ENCODE assay signal across 1 cellular context in the genomic region with DNA sequence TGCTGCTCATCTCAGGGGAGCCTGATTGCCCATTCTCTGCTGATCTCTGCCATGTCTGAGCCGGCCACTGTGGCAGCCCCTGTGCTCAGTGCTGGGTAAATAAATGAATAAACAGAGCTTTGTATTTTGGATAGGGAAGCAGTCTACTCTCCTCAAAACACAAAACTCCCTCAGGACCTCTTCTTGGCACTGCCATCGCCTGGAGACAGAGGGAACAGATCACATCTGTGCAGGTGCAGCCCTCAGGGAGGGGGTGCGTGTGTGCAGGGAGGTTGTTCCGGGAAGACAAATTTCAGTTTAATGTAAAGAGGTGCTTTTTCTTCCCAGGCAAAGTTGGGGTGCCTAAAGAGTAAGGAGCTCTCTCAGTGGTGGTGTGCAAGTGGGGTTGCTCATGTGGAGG.
TF ChIP-seq lines count a peak whose summit lies in the region.

No MANE protein-coding gene starts in this region.

TF ChIP-seq in WTC11, 78 proteins besides CTCF, POLR2A, EP300 and RAD21 (continued from another document):
- TF ChIP-seq, protein P1, sequence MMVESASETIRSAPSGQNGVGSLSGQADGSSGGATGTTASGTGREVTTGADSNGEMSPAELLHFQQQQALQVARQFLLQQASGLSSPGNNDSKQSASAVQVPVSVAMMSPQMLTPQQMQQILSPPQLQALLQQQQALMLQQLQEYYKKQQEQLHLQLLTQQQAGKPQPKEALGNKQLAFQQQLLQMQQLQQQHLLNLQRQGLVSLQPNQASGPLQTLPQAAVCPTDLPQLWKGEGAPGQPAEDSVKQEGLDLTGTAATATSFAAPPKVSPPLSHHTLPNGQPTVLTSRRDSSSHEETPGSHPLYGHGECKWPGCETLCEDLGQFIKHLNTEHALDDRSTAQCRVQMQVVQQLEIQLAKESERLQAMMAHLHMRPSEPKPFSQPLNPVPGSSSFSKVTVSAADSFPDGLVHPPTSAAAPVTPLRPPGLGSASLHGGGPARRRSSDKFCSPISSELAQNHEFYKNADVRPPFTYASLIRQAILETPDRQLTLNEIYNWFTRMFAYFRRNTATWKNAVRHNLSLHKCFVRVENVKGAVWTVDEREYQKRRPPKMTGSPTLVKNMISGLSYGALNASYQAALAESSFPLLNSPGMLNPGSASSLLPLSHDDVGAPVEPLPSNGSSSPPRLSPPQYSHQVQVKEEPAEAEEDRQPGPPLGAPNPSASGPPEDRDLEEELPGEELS (CRISPR knock-in tag; IDR thresholded peaks at IDR 0.05) = no peak
- TF ChIP-seq, protein P2, sequence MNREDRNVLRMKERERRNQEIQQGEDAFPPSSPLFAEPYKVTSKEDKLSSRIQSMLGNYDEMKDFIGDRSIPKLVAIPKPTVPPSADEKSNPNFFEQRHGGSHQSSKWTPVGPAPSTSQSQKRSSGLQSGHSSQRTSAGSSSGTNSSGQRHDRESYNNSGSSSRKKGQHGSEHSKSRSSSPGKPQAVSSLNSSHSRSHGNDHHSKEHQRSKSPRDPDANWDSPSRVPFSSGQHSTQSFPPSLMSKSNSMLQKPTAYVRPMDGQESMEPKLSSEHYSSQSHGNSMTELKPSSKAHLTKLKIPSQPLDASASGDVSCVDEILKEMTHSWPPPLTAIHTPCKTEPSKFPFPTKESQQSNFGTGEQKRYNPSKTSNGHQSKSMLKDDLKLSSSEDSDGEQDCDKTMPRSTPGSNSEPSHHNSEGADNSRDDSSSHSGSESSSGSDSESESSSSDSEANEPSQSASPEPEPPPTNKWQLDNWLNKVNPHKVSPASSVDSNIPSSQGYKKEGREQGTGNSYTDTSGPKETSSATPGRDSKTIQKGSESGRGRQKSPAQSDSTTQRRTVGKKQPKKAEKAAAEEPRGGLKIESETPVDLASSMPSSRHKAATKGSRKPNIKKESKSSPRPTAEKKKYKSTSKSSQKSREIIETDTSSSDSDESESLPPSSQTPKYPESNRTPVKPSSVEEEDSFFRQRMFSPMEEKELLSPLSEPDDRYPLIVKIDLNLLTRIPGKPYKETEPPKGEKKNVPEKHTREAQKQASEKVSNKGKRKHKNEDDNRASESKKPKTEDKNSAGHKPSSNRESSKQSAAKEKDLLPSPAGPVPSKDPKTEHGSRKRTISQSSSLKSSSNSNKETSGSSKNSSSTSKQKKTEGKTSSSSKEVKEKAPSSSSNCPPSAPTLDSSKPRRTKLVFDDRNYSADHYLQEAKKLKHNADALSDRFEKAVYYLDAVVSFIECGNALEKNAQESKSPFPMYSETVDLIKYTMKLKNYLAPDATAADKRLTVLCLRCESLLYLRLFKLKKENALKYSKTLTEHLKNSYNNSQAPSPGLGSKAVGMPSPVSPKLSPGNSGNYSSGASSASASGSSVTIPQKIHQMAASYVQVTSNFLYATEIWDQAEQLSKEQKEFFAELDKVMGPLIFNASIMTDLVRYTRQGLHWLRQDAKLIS (CRISPR knock-in tag; IDR thresholded peaks at IDR 0.05; ENCODE audit: borderline replicate concordance) = no peak
- no peak for TF ChIP-seq ZNF512 (CRISPR knock-in tag; IDR thresholded peaks at IDR 0.05; ENCODE audit: borderline replicate concordance)
- no peak for TF ChIP-seq NFYB (CRISPR knock-in tag; conservative IDR thresholded peaks at IDR 0.05; ENCODE audit: low read depth)
TF ChIP-seq in WTC11: peak in this region for 0.
